In genomic region chr9:22216730-22217160, GRCh38 we compare ENCODE assay signal across 15 cellular contexts.
DNase-seq lines count a peak whose midpoint lies in the region; ATAC-seq, FAIRE-seq and TF ChIP-seq lines count a peak whose summit lies in the region.
"Had no signal": no experiment of that assay in that cellular context is flagged by ENCODE, and none has a peak within 500 bp of the region (broad histone marks: within the 10 kb centered on the region; RNA-seq: fewer than 3 reads in every experiment).

No MANE protein-coding gene starts in this region.

- FAIRE-seq in RCC 7860 (lab: Jason Lieb, UNC) (no peak), H54 (lab: Jason Lieb, UNC) (no peak)

- peaks cover 7% of the 10 kb centered on the region for H3K4me1 Mint-ChIP-seq in T-helper 17 cell

- H3K36me3 Mint-ChIP-seq in T-helper 17 cell (ENCODE audit: low read depth): no peaks in the 10 kb centered on the region

- no peak for TF ChIP-seq CTCF in fibroblast of pulmonary artery (IDR thresholded peaks at IDR 0.05; ENCODE audit: low read length, missing control alignments)

- ATAC-seq in T-helper 17 cell: no peak
- ATAC-seq in GM18511 (IDR thresholded peaks at IDR 0.05; ENCODE audit: unreplicated experiment): no peak

- H3K27ac Mint-ChIP-seq in T-helper 17 cell: no peak overlapping the region
- H3K27ac Mint-ChIP-seq: activated T-cell treated with anti-CD3 and anti-CD28 coated beads, Interleukin-2, amount 50 U/mL, for 24 hours had no signal

- H3K4me3 ChIP-seq in fibroblast of pulmonary artery (replicated peaks; ENCODE audit: low read depth, low read length): no peak overlapping the region
- H3K4me3 ChIP-seq: hepatocyte had no signal

- no peaks in the 10 kb centered on the region for H3K9me3 ChIP-seq in T-helper 17 cell (ENCODE audit: control insufficient read depth, low read length, poor library complexity, severe bottlenecking)
- H3K9me3 ChIP-seq: neutrophil had no signal

- no peak for TF ChIP-seq POLR2A in H54 (IDR thresholded peaks at IDR 0.05; ENCODE audit: low read depth, low read length)

- H3K27me3 Mint-ChIP-seq in T-helper 17 cell: no peaks in the 10 kb centered on the region

- DNase-seq in SIG-M5 treated with dmso at 0.1 percent for 504 hours (lab: John Stamatoyannopoulos, UW; ENCODE audit: unreplicated experiment): peak; percentile 16
- DNase-seq in SIG-M5 (lab: John Stamatoyannopoulos, UW): no peak
- DNase-seq in RCC 7860 (ENCODE audit: low spot score): peak; percentile 19
- peak; percentile 40 for DNase-seq in fibroblast of pulmonary artery (ENCODE audit: low read depth)
- no peak for DNase-seq in amygdala (lab: John Stamatoyannopoulos, UW)
- DNase-seq in T-helper 17 cell: no peak
- no peak for DNase-seq in H54 (ENCODE audit: insufficient read length, low spot score)
- DNase-seq: ACHN; activated T-cell treated with anti-CD3 and anti-CD28 coated beads, Interleukin-2, amount 50 U/mL, for 24 hours; effector memory CD4-positive, alpha-beta T cell; NCI-H1092; NCI-H524 had no signal

- no peak overlapping the region for H3K4me3 Mint-ChIP-seq in T-helper 17 cell
- H3K4me3 Mint-ChIP-seq: activated T-cell treated with anti-CD3 and anti-CD28 coated beads, Interleukin-2, amount 50 U/mL, for 24 hours had no signal

Comparison
In these comparisons a context has a peak if more than half of its experiments do, and no peak if none do; other contexts are left out.
1. DNase-seq: peak in SIG-M5 treated with dmso at 0.1 percent for 504 hours (single experiment), RCC 7860 (single experiment) and fibroblast of pulmonary artery (single experiment); none in SIG-M5 (single experiment), amygdala (0 of 56), T-helper 17 cell (0 of 3) and H54 (single experiment).